Comparison of ENCODE assay signal across 1 cellular context in the genomic region with DNA sequence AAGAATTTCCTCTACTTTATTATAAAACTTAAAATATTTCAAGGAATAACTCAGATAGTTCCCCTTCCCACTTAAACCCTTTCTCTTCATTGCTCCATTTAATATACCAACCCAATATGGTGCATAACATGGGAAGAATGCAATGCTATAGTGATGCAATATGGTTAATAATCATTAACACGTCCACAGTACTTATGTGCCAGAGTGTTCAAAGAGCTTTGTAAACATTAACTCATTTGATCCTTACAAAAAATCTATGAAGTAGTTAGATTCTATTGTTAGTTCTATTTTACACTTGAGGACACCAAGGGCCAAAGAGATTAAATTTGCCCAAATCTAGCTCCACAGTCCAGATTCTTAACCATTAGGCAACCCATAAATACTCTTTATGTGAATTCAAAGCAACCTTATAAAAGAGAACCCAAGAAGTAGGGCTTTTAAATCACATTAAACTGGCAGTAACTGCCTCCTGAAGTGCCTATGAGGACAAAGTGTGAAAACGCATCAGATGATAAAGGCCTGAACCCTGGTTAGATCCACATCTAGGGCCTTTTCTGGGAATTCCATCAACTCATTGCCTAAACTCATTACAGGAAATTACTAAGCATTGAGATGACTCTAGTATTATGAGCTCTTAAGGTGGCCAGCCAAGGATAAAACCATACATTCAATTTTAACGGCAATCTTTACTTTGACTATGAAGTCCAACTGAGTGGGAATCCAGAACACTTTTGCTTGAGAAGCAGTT.
TF ChIP-seq lines count a peak whose summit lies in the region.

No MANE protein-coding gene starts in this region.

TF ChIP-seq in HepG2, 621 proteins besides CTCF, POLR2A, EP300 and RAD21 (continued from another document):
- TF ChIP-seq, protein P1, sequence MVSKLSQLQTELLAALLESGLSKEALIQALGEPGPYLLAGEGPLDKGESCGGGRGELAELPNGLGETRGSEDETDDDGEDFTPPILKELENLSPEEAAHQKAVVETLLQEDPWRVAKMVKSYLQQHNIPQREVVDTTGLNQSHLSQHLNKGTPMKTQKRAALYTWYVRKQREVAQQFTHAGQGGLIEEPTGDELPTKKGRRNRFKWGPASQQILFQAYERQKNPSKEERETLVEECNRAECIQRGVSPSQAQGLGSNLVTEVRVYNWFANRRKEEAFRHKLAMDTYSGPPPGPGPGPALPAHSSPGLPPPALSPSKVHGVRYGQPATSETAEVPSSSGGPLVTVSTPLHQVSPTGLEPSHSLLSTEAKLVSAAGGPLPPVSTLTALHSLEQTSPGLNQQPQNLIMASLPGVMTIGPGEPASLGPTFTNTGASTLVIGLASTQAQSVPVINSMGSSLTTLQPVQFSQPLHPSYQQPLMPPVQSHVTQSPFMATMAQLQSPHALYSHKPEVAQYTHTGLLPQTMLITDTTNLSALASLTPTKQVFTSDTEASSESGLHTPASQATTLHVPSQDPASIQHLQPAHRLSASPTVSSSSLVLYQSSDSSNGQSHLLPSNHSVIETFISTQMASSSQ (IDR thresholded peaks at IDR 0.05; ENCODE audit: low read depth) = peak; percentile 90
- TF ChIP-seq, protein P1 (CRISPR knock-in tag; IDR thresholded peaks at IDR 0.05; ENCODE audit: borderline replicate concordance) = peak; percentile 49; the same call in 1 of the 2 replicates
- TF ChIP-seq, protein P2, sequence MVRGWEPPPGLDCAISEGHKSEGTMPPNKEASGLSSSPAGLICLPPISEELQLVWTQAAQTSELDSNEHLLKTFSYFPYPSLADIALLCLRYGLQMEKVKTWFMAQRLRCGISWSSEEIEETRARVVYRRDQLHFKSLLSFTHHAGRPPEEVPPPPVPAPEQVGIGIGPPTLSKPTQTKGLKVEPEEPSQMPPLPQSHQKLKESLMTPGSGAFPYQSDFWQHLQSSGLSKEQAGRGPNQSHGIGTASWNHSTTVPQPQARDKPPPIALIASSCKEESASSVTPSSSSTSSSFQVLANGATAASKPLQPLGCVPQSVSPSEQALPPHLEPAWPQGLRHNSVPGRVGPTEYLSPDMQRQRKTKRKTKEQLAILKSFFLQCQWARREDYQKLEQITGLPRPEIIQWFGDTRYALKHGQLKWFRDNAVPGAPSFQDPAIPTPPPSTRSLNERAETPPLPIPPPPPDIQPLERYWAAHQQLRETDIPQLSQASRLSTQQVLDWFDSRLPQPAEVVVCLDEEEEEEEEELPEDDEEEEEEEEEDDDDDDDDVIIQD (CRISPR knock-in tag; IDR thresholded peaks at IDR 0.05; ENCODE audit: low read depth) = peak; percentile 88
- no peak for TF ChIP-seq PITX1 (CRISPR knock-in tag; IDR thresholded peaks at IDR 0.05)
- TF ChIP-seq ATF1 (CRISPR knock-in tag; IDR thresholded peaks at IDR 0.05) = no peak
- no peak for TF ChIP-seq ATAD3A (CRISPR knock-in tag; IDR thresholded peaks at IDR 0.05)
- TF ChIP-seq CREB1 (IDR thresholded peaks at IDR 0.05) = no peak
- peak; percentile 57; the same call in 1 of the 2 replicates for TF ChIP-seq CREB1 (CRISPR knock-in tag; IDR thresholded peaks at IDR 0.05)
- TF ChIP-seq THAP11 (CRISPR knock-in tag; IDR thresholded peaks at IDR 0.05) = 0 out of 2 replicates have a peak, but pooled peaks have one; percentile 12
- TF ChIP-seq, protein P3, sequence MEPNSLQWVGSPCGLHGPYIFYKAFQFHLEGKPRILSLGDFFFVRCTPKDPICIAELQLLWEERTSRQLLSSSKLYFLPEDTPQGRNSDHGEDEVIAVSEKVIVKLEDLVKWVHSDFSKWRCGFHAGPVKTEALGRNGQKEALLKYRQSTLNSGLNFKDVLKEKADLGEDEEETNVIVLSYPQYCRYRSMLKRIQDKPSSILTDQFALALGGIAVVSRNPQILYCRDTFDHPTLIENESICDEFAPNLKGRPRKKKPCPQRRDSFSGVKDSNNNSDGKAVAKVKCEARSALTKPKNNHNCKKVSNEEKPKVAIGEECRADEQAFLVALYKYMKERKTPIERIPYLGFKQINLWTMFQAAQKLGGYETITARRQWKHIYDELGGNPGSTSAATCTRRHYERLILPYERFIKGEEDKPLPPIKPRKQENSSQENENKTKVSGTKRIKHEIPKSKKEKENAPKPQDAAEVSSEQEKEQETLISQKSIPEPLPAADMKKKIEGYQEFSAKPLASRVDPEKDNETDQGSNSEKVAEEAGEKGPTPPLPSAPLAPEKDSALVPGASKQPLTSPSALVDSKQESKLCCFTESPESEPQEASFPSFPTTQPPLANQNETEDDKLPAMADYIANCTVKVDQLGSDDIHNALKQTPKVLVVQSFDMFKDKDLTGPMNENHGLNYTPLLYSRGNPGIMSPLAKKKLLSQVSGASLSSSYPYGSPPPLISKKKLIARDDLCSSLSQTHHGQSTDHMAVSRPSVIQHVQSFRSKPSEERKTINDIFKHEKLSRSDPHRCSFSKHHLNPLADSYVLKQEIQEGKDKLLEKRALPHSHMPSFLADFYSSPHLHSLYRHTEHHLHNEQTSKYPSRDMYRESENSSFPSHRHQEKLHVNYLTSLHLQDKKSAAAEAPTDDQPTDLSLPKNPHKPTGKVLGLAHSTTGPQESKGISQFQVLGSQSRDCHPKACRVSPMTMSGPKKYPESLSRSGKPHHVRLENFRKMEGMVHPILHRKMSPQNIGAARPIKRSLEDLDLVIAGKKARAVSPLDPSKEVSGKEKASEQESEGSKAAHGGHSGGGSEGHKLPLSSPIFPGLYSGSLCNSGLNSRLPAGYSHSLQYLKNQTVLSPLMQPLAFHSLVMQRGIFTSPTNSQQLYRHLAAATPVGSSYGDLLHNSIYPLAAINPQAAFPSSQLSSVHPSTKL (CRISPR knock-in tag; IDR thresholded peaks at IDR 0.05) = 0 out of 2 replicates have a peak, but pooled peaks have one; percentile 16
- TF ChIP-seq MXI1 (IDR thresholded peaks at IDR 0.05; ENCODE audit: borderline replicate concordance, low read depth, low read length) = no peak
- TF ChIP-seq, protein P4, sequence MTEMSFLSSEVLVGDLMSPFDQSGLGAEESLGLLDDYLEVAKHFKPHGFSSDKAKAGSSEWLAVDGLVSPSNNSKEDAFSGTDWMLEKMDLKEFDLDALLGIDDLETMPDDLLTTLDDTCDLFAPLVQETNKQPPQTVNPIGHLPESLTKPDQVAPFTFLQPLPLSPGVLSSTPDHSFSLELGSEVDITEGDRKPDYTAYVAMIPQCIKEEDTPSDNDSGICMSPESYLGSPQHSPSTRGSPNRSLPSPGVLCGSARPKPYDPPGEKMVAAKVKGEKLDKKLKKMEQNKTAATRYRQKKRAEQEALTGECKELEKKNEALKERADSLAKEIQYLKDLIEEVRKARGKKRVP (CRISPR knock-in tag; IDR thresholded peaks at IDR 0.05) = peak in 1 of 2 experiments; percentile 70; a peak in 2 of 4 replicates
- peak; percentile 48; the same call in 1 of the 2 replicates for TF ChIP-seq TCF7 (IDR thresholded peaks at IDR 0.05; ENCODE audit: low read depth)
- TF ChIP-seq ZNF577 (CRISPR knock-in tag; IDR thresholded peaks at IDR 0.05; ENCODE audit: borderline replicate concordance, low read depth) = no peak
- peak; percentile 94; the same call in 1 of the 2 replicates for TF ChIP-seq ZNF644 (CRISPR knock-in tag; IDR thresholded peaks at IDR 0.05; ENCODE audit: low read depth)
- no peak for TF ChIP-seq SOX6 (IDR thresholded peaks at IDR 0.05)
- peak; percentile 69; the same call in 1 of the 2 replicates for TF ChIP-seq SOX6 (CRISPR knock-in tag; IDR thresholded peaks at IDR 0.05)
- TF ChIP-seq, protein P5, sequence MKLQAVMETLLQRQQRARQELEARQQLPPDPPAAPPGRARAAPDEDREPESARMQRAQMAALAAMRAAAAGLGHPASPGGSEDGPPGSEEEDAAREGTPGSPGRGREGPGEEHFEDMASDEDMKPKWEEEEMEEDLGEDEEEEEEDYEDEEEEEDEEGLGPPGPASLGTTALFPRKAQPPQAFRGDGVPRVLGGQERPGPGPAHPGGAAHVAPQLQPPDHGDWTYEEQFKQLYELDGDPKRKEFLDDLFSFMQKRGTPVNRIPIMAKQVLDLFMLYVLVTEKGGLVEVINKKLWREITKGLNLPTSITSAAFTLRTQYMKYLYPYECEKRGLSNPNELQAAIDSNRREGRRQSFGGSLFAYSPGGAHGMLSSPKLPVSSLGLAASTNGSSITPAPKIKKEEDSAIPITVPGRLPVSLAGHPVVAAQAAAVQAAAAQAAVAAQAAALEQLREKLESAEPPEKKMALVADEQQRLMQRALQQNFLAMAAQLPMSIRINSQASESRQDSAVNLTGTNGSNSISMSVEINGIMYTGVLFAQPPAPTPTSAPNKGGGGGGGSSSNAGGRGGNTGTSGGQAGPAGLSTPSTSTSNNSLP (IDR thresholded peaks at IDR 0.05; ENCODE audit: low read depth, low read length) = peak; percentile 54; the same call in 1 of the 2 replicates
- TF ChIP-seq ZMYM4 (CRISPR knock-in tag; IDR thresholded peaks at IDR 0.05) = peak; percentile 48; the same call in 1 of the 2 replicates
- TF ChIP-seq POLR2AphosphoS2 (IDR thresholded peaks at IDR 0.05; ENCODE audit: low read depth, low read length) = no peak
- TF ChIP-seq FOXA3 (CRISPR knock-in tag; IDR thresholded peaks at IDR 0.05) = 0 out of 2 replicates have a peak, but pooled peaks have one; percentile 23
- TF ChIP-seq EHMT2 (IDR thresholded peaks at IDR 0.05; ENCODE audit: borderline replicate concordance, low read depth, low read length) = peak; percentile 88; the same call in 1 of the 2 replicates
- 0 out of 2 replicates have a peak, but pooled peaks have one; percentile 18 for TF ChIP-seq NR2C2 (CRISPR knock-in tag; IDR thresholded peaks at IDR 0.05; ENCODE audit: borderline replicate concordance)
- no peak for TF ChIP-seq FOXP1 (IDR thresholded peaks at IDR 0.05)
- TF ChIP-seq FOXP1 (CRISPR knock-in tag; IDR thresholded peaks at IDR 0.05) = peak; percentile 49; the same call in 1 of the 2 replicates
- no peak for TF ChIP-seq ELF4 (CRISPR knock-in tag; IDR thresholded peaks at IDR 0.05; ENCODE audit: borderline replicate concordance)
- peak; percentile 83 for TF ChIP-seq CEBPG (CRISPR knock-in tag; IDR thresholded peaks at IDR 0.05)
- TF ChIP-seq SOX13 (IDR thresholded peaks at IDR 0.05) = no peak
- TF ChIP-seq SOX13 (CRISPR knock-in tag; conservative IDR thresholded peaks at IDR 0.05 in 1 of 2, IDR thresholded peaks at IDR 0.05 in 1 of 2) = peak in 1 of 2 experiments; percentile 65; a peak in 1 of 4 replicates
- peak; percentile 66; the same call in 1 of the 2 replicates for TF ChIP-seq SOX5 (CRISPR knock-in tag; IDR thresholded peaks at IDR 0.05; ENCODE audit: borderline replicate concordance)
